ENCODE assay signal across 1 cellular context in the genomic region with DNA sequence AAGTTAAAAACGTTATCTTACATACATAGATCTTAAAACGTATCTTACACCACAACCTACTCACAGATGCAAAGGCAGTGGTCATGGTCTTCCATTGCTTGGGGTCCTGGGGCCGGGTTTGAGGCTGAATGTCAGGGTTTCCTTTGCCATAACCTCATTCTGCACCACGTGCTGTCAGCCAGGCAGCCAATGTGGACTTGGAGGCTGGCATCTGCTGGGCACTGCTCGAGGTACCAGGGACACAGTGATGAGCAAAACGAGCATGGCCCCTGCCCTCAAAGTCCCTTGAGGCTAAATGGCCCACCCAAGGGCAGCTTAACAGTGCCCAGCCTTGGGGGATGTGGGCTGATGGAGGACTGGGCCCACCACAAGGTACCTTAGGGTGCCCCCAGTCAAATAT.
TF ChIP-seq lines count a peak whose summit lies in the region.

No MANE protein-coding gene starts in this region.

TF ChIP-seq in GM23338, 12 proteins besides CTCF, POLR2A, EP300 and RAD21:
- TF ChIP-seq, protein P1, sequence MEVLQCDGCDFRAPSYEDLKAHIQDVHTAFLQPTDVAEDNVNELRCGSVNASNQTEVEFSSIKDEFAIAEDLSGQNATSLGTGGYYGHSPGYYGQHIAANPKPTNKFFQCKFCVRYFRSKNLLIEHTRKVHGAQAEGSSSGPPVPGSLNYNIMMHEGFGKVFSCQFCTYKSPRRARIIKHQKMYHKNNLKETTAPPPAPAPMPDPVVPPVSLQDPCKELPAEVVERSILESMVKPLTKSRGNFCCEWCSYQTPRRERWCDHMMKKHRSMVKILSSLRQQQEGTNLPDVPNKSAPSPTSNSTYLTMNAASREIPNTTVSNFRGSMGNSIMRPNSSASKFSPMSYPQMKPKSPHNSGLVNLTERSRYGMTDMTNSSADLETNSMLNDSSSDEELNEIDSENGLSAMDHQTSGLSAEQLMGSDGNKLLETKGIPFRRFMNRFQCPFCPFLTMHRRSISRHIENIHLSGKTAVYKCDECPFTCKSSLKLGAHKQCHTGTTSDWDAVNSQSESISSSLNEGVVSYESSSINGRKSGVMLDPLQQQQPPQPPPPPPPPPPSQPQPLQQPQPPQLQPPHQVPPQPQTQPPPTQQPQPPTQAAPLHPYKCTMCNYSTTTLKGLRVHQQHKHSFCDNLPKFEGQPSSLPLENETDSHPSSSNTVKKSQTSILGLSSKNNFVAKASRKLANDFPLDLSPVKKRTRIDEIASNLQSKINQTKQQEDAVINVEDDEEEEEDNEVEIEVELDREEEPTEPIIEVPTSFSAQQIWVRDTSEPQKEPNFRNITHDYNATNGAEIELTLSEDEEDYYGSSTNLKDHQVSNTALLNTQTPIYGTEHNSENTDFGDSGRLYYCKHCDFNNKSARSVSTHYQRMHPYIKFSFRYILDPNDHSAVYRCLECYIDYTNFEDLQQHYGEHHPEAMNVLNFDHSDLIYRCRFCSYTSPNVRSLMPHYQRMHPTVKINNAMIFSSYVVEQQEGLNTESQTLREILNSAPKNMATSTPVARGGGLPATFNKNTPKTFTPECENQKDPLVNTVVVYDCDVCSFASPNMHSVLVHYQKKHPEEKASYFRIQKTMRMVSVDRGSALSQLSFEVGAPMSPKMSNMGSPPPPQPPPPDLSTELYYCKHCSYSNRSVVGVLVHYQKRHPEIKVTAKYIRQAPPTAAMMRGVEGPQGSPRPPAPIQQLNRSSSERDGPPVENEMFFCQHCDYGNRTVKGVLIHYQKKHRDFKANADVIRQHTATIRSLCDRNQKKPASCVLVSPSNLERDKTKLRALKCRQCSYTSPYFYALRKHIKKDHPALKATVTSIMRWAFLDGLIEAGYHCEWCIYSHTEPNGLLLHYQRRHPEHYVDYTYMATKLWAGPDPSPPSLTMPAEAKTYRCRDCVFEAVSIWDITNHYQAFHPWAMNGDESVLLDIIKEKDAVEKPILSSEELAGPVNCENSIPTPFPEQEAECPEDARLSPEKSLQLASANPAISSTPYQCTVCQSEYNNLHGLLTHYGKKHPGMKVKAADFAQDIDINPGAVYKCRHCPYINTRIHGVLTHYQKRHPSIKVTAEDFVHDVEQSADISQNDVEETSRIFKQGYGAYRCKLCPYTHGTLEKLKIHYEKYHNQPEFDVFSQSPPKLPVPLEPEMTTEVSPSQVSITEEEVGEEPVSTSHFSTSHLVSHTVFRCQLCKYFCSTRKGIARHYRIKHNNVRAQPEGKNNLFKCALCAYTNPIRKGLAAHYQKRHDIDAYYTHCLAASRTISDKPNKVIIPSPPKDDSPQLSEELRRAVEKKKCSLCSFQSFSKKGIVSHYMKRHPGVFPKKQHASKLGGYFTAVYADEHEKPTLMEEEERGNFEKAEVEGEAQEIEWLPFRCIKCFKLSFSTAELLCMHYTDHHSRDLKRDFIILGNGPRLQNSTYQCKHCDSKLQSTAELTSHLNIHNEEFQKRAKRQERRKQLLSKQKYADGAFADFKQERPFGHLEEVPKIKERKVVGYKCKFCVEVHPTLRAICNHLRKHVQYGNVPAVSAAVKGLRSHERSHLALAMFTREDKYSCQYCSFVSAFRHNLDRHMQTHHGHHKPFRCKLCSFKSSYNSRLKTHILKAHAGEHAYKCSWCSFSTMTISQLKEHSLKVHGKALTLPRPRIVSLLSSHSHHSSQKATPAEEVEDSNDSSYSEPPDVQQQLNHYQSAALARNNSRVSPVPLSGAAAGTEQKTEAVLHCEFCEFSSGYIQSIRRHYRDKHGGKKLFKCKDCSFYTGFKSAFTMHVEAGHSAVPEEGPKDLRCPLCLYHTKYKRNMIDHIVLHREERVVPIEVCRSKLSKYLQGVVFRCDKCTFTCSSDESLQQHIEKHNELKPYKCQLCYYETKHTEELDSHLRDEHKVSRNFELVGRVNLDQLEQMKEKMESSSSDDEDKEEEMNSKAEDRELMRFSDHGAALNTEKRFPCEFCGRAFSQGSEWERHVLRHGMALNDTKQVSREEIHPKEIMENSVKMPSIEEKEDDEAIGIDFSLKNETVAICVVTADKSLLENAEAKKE (CRISPR knock-in tag; IDR thresholded peaks at IDR 0.05): no peak
- TF ChIP-seq, protein P2, sequence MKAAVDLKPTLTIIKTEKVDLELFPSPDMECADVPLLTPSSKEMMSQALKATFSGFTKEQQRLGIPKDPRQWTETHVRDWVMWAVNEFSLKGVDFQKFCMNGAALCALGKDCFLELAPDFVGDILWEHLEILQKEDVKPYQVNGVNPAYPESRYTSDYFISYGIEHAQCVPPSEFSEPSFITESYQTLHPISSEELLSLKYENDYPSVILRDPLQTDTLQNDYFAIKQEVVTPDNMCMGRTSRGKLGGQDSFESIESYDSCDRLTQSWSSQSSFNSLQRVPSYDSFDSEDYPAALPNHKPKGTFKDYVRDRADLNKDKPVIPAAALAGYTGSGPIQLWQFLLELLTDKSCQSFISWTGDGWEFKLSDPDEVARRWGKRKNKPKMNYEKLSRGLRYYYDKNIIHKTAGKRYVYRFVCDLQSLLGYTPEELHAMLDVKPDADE (IDR thresholded peaks at IDR 0.05): no peak
- TF ChIP-seq, protein P3, sequence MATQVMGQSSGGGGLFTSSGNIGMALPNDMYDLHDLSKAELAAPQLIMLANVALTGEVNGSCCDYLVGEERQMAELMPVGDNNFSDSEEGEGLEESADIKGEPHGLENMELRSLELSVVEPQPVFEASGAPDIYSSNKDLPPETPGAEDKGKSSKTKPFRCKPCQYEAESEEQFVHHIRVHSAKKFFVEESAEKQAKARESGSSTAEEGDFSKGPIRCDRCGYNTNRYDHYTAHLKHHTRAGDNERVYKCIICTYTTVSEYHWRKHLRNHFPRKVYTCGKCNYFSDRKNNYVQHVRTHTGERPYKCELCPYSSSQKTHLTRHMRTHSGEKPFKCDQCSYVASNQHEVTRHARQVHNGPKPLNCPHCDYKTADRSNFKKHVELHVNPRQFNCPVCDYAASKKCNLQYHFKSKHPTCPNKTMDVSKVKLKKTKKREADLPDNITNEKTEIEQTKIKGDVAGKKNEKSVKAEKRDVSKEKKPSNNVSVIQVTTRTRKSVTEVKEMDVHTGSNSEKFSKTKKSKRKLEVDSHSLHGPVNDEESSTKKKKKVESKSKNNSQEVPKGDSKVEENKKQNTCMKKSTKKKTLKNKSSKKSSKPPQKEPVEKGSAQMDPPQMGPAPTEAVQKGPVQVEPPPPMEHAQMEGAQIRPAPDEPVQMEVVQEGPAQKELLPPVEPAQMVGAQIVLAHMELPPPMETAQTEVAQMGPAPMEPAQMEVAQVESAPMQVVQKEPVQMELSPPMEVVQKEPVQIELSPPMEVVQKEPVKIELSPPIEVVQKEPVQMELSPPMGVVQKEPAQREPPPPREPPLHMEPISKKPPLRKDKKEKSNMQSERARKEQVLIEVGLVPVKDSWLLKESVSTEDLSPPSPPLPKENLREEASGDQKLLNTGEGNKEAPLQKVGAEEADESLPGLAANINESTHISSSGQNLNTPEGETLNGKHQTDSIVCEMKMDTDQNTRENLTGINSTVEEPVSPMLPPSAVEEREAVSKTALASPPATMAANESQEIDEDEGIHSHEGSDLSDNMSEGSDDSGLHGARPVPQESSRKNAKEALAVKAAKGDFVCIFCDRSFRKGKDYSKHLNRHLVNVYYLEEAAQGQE (IDR thresholded peaks at IDR 0.05; ENCODE audit: unreplicated experiment): no peak
- TF ChIP-seq NANOG (IDR thresholded peaks at IDR 0.05; ENCODE audit: borderline replicate concordance) (no peak), CREB1 (CRISPR knock-in tag; IDR thresholded peaks at IDR 0.05; ENCODE audit: low read depth) (no peak), EZH2phosphoT487 (IDR thresholded peaks at IDR 0.05; ENCODE audit: unreplicated experiment) (no peak), ZNF331 (CRISPR knock-in tag; IDR thresholded peaks at IDR 0.05; ENCODE audit: low read depth) (no peak), EZH2 (IDR thresholded peaks at IDR 0.05; ENCODE audit: low read depth, unreplicated experiment) (no peak), POLR2AphosphoS5 (IDR thresholded peaks at IDR 0.05; ENCODE audit: low read depth) (no peak), ZNF114 (CRISPR knock-in tag; IDR thresholded peaks at IDR 0.05) (no peak), STAT1 (IDR thresholded peaks at IDR 0.05; ENCODE audit: unreplicated experiment) (no peak), JUNB (IDR thresholded peaks at IDR 0.05; ENCODE audit: unreplicated experiment) (no peak)
